9 cellular contexts compared by ENCODE assay signal in genomic region chr13:58935689-58936088, GRCh38.
"Had no signal": no experiment of that assay in that cellular context is flagged by ENCODE, and none has a peak within 500 bp of the region (broad histone marks: within the 10 kb centered on the region; RNA-seq: fewer than 3 reads in every experiment).

No MANE protein-coding gene starts in this region.

- H3K36me3 Mint-ChIP-seq: IgD-negative memory B cell had no signal

- DNase-seq: H7, HFFc6, KBM-7 had no signal

- H3K27ac ChIP-seq: HL-60 had no signal

- H3K9me3 ChIP-seq: HAP-1 had no signal

- ATAC-seq: GM23338, HCT116, HepG2 had no signal

- H3K4me3 ChIP-seq: GM23338, HAP-1 had no signal

- H3K27me3 Mint-ChIP-seq: IgD-negative memory B cell had no signal

- FAIRE-seq: HepG2 had no signal

- H3K27ac Mint-ChIP-seq: GM23338, HFFc6, IgD-negative memory B cell had no signal

- H3K4me1 Mint-ChIP-seq: IgD-negative memory B cell had no signal

- H3K36me3 ChIP-seq: HAP-1 had no signal

- H3K4me3 Mint-ChIP-seq: GM23338, HFFc6, IgD-negative memory B cell had no signal
